22 cellular contexts compared by ENCODE assay signal in the genomic region with DNA sequence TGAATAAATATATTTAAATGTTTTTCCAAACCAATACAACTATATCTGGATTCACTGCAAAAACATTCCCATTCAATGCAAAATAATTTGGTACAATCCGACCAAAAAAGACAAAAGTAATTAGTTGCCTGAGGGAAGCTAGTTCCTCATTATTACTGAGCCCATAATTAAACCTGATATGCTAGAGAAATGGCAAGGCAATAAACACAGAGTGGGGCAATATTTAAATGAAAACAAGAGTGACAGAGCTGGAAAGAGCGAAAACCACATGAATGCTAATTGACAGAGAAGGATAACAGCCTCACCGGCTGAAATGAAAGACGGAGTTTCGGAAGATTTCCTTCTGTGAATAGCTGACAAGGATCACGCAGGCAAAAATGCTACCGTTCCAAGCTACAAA.
"Had no signal": no experiment of that assay in that cellular context is flagged by ENCODE, and none has a peak within 500 bp of the region (broad histone marks: within the 10 kb centered on the region; RNA-seq: fewer than 3 reads in every experiment).

No MANE protein-coding gene starts in this region.

- H2AFZ ChIP-seq: PC-9 had no signal

- H3K36me3 Mint-ChIP-seq: T-cell had no signal

- H3K27ac ChIP-seq: PC-9, Peyer's patch had no signal

- H3K4me3 ChIP-seq: K562, PC-9, Peyer's patch had no signal

- H3K27me3 ChIP-seq: Peyer's patch had no signal

- H3K4me2 ChIP-seq: PC-9, SK-N-SH had no signal

- H3K9me3 Mint-ChIP-seq: T-cell had no signal

- DNase-seq: NCI-H1092; NCI-H1105 treated with DMSO at 0.1 percent for 48 hours; NCI-H1417 treated with DMSO at 0.1 percent for 48 hours; NCI-H146; NCI-H1694 treated with DMSO at 0.1 percent for 48 hours; NCI-H1930; NCI-H2081; NCI-H2107; NCI-H2227 treated with DMSO at 0.1 percent for 48 hours; NCI-H524; NCI-H526 treated with DMSO at 0.1 percent for 48 hours; NCI-H774; NK-92 treated with Interleukin-12 subunit alpha and Interleukin-12 subunit beta, amount 100 ng/mL, for 24 hours; OCI-M1; PC-9; SIG-M5; SK-N-SH; SW 1271; T-cell had no signal

- H3K27ac Mint-ChIP-seq: IgD-negative memory B cell, T-cell had no signal

- H3K4me3 Mint-ChIP-seq: IgD-negative memory B cell, T-cell had no signal

- H3K9me3 ChIP-seq: Peyer's patch, SK-N-SH had no signal

- H3K9me2 ChIP-seq: SK-N-SH had no signal

- H3K9ac ChIP-seq: SK-N-SH had no signal

- H3K4me1 Mint-ChIP-seq: T-cell had no signal

- H3K27me3 Mint-ChIP-seq: IgD-negative memory B cell had no signal
